Comparison of ENCODE assay signal across 8 cellular contexts in genomic region chr6:7154341-7155139, GRCh38. TPM values are rescaled to one million over a fixed set of nuclear protein-coding genes. Genes with fewer than 3 reads are reported as not detected.
DNase-seq lines count a peak whose midpoint lies in the region; ATAC-seq and TF ChIP-seq lines count a peak whose summit lies in the region.

No MANE protein-coding gene starts in this region.

- H3K9me3 ChIP-seq in MM.1S (replicated peaks; ENCODE audit: insufficient read depth, low read length) (no peaks in the 10 kb centered on the region), lower lobe of right lung (no peaks in the 10 kb centered on the region)

- no peaks in the 10 kb centered on the region for H4K20me1 ChIP-seq in MM.1S (ENCODE audit: insufficient read depth, low read length)

- no peak overlapping the region for H2AFZ ChIP-seq in MM.1S (ENCODE audit: low read length)

- H3F3A ChIP-seq in MM.1S (ENCODE audit: insufficient read depth, low read length): peaks cover 24% of the 10 kb centered on the region

- intact Hi-C loops in lower lobe of right lung (cut with DNase I): no loop called here

- H3K4me3 ChIP-seq in MM.1S (ENCODE audit: low read length) (no peak overlapping the region), lower lobe of right lung (no peak overlapping the region)

- H3K79me2 ChIP-seq in MM.1S (ENCODE audit: low read length): peaks cover 87% of the 10 kb centered on the region

- no peaks in the 10 kb centered on the region for H3K9me2 ChIP-seq in MM.1S (replicated peaks; ENCODE audit: insufficient read depth, low read length)

- H3K4me1 ChIP-seq in MM.1S (ENCODE audit: low read length) (peaks cover 66% of the 10 kb centered on the region), lower lobe of right lung (peaks cover 85% of the 10 kb centered on the region)

- peak overlapping the region; percentile 83; the same call in 1 of the 2 replicates for H3K4me2 ChIP-seq in MM.1S (ENCODE audit: low read depth, low read length)

- DNase-seq in MM.1S (no peak), lower lobe of right lung (no peak), hippocampal formation (lab: John Stamatoyannopoulos, UW) (no peak), NCI-H1092 treated with DMSO at 0.1 percent for 48 hours (lab: John Stamatoyannopoulos, UW) (no peak), HPDE6-E6E7 (ENCODE audit: extremely low spot score) (no peak), mesenteric fat pad (ENCODE audit: low spot score) (no peak)

- H3K27ac ChIP-seq in MM.1S (ENCODE audit: low read length) (peak overlapping the region; percentile 88; the same call in 1 of the 2 replicates), lower lobe of right lung (peak overlapping the region; percentile 70)

- H3K9ac ChIP-seq in MM.1S (ENCODE audit: low read length): no peak overlapping the region

- H3K27me3 ChIP-seq in MM.1S (replicated peaks; ENCODE audit: insufficient read depth, low read length): no peaks in the 10 kb centered on the region
- no peaks in the 10 kb centered on the region for H3K27me3 ChIP-seq in lower lobe of right lung (ENCODE audit: low read depth)

- ATAC-seq in GM18508 (IDR thresholded peaks at IDR 0.05; ENCODE audit: insufficient read depth, unreplicated experiment) (peak; percentile 71), GM21825 (IDR thresholded peaks at IDR 0.05; ENCODE audit: unreplicated experiment) (peak; percentile 64), lower lobe of right lung (peak; percentile 23 to 65)

- TF ChIP-seq CTCF in MM.1S (IDR thresholded peaks at IDR 0.05; ENCODE audit: low read length) (no peak), lower lobe of right lung (IDR thresholded peaks at IDR 0.05) (no peak)

- H3K36me3 ChIP-seq in MM.1S (replicated peaks; ENCODE audit: insufficient read depth, low read length): no peaks in the 10 kb centered on the region
- H3K36me3 ChIP-seq in lower lobe of right lung: no peaks in the 10 kb centered on the region

RNA-seq across cellular contexts. Expression of gene RREB1, which starts 46.8 kb away (rescaled TPM):
- 62.8 TPM for total RNA-seq in lower lobe of right lung
- total RNA-seq in mesenteric fat pad: 94.5 TPM
